7 cellular contexts compared by ENCODE assay signal in genomic region chr1:230425252-230426061, GRCh38. TPM values are rescaled to one million over a fixed set of nuclear protein-coding genes. Genes with fewer than 3 reads are reported as not detected.
DNase-seq lines count a peak whose midpoint lies in the region; ATAC-seq and TF ChIP-seq lines count a peak whose summit lies in the region.

No MANE protein-coding gene starts in this region.

- H3K36me3 ChIP-seq in MM.1S (replicated peaks; ENCODE audit: insufficient read depth, low read length) (no peaks in the 10 kb centered on the region), psoas muscle (ENCODE audit: insufficient read depth in 1 of 2, low read depth in 1 of 2) (no peaks in the 10 kb centered on the region)

- WGBS in psoas muscle, 3 donors: 2 to 3% (median 2%) methylated on average over 46 to 98 of the region's 103 CpGs

- intact Hi-C loops in psoas muscle (cut with DNase I): no loop called here

- H3F3A ChIP-seq in MM.1S (ENCODE audit: insufficient read depth, low read length): no peaks in the 10 kb centered on the region

- H3K4me2 ChIP-seq in MM.1S (ENCODE audit: low read depth, low read length): peak overlapping the region; percentile 61

- H3K27me3 ChIP-seq in MM.1S (replicated peaks; ENCODE audit: insufficient read depth, low read length): 0 out of 2 replicates have a peak, but pooled peaks cover 4% of the 10 kb centered on the region
- peaks cover 0 to 31% (median 3%) of the 10 kb centered on the region in 3 donors for H3K27me3 ChIP-seq in psoas muscle (ENCODE audit: insufficient read depth in 3 of 3, low read length in 2 of 3)

- no peak overlapping the region for H2AFZ ChIP-seq in MM.1S (ENCODE audit: low read length)

- H3K4me3 ChIP-seq in MM.1S (ENCODE audit: low read length) (peak overlapping the region; percentile 18; the same call in 1 of the 2 replicates), epithelial cell of esophagus (ENCODE audit: low read length) (peak overlapping the region; percentile 41), psoas muscle (peak overlapping the region; percentile 59)

- H3K9me3 ChIP-seq in MM.1S (replicated peaks; ENCODE audit: insufficient read depth, low read length) (no peaks in the 10 kb centered on the region), psoas muscle (no peaks in the 10 kb centered on the region)

- no peaks in the 10 kb centered on the region for H4K20me1 ChIP-seq in MM.1S (ENCODE audit: insufficient read depth, low read length)

- peak; percentile 15 for DNase-seq in MM.1S
- DNase-seq in epithelial cell of esophagus (ENCODE audit: low read depth): no peak
- DNase-seq in psoas muscle: no peak
- no peak for DNase-seq in T-helper 9 cell
- no peak for DNase-seq in D341Med (ENCODE audit: low spot score)
- no peak for DNase-seq in stimulated activated naive CD4-positive, alpha-beta T cell treated with Interleukin-2 at 50 U/mL for 16 hours (lab: John Stamatoyannopoulos, UW)

- H3K4me1 ChIP-seq in MM.1S (ENCODE audit: low read length): no peaks in the 10 kb centered on the region
- peaks cover 4% of the 10 kb centered on the region for H3K4me1 ChIP-seq in psoas muscle

- H3K27ac ChIP-seq in MM.1S (ENCODE audit: low read length) (no peak overlapping the region), psoas muscle (no peak overlapping the region)

- H3K9me2 ChIP-seq in MM.1S (replicated peaks; ENCODE audit: insufficient read depth, low read length): no peaks in the 10 kb centered on the region

- no peak overlapping the region for H3K9ac ChIP-seq in MM.1S (ENCODE audit: low read length)

- H3K79me2 ChIP-seq in MM.1S (ENCODE audit: low read length): no peaks in the 10 kb centered on the region

- peak; percentile 2 for ATAC-seq in GM21529 (IDR thresholded peaks at IDR 0.05; ENCODE audit: unreplicated experiment)
- no peak for ATAC-seq in psoas muscle

- TF ChIP-seq CTCF in MM.1S (IDR thresholded peaks at IDR 0.05; ENCODE audit: low read length): no peak
- TF ChIP-seq CTCF in epithelial cell of esophagus (IDR thresholded peaks at IDR 0.05; ENCODE audit: insufficient read depth, low read depth, low read length, missing control alignments): no peak
- TF ChIP-seq CTCF in psoas muscle (IDR thresholded peaks at IDR 0.05): no peak

RNA-seq across cellular contexts. Expression of gene PGBD5, which starts 0.7 kb away (rescaled TPM):
- 1 to 10 TPM; 2.8 to 9.8 (median 5.8) TPM for total RNA-seq in psoas muscle
- 1 to 10 TPM; 2.1 to 6.3 (median 2.6) TPM for polyA plus RNA-seq in psoas muscle
